30 cellular contexts compared by ENCODE assay signal in genomic region chr9:97756991-97757390, GRCh38.
"Had no signal": no experiment of that assay in that cellular context is flagged by ENCODE, and none has a peak within 500 bp of the region (broad histone marks: within the 10 kb centered on the region; RNA-seq: fewer than 3 reads in every experiment).

No MANE protein-coding gene starts in this region.

- FAIRE-seq: RCC 7860 had no signal

- H3K4me1 ChIP-seq: SJCRH30 had no signal

- H3K36me3 ChIP-seq: MG63, SJCRH30 had no signal

- H3K4me3 ChIP-seq: MG63, PC-9, SJCRH30, SK-N-MC had no signal

- H3K27ac ChIP-seq: PC-9, RWPE1, SJCRH30, SK-N-MC had no signal

- ATAC-seq: Panc1, Right ventricle myocardium inferior had no signal

- H3K9me3 ChIP-seq: SJCRH30 had no signal

- DNase-seq: Kasumi-1, MG63, NCI-H1048, NCI-H1092 treated with DMSO at 0.1 percent for 48 hours, NCI-H1105 treated with DMSO at 0.1 percent for 48 hours, NCI-H1417, NCI-H1436, NCI-H1694 treated with DMSO at 0.1 percent for 48 hours, NCI-H187 treated with DMSO at 0.1 percent for 48 hours, NCI-H2029, NCI-H2081, NCI-H2171 treated with DMSO at 0.1 percent for 48 hours, NCI-H2227 treated with DMSO at 0.1 percent for 48 hours, NCI-H345, NCI-H446, NCI-H510A treated with DMSO at 0.1 percent for 48 hours, NCI-H524 treated with DMSO at 0.1 percent for 48 hours, NCI-H526 treated with DMSO at 0.1 percent for 48 hours, NCI-H774, SHP77, SIG-M5, SJCRH30, SW 1271, T-helper 1 cell had no signal

- H3K27me3 ChIP-seq: MG63 had no signal
